7 cellular contexts compared by ENCODE assay signal in genomic region chr12:43957732-43958131, GRCh38.
A peak's percentile ranks its signal among the peaks of the same experiment; 100 is the strongest.
DNase-seq lines count a peak whose midpoint lies in the region; ATAC-seq, FAIRE-seq and TF ChIP-seq lines count a peak whose summit lies in the region.

No MANE protein-coding gene starts in this region.

- H3K27ac ChIP-seq in upper lobe of right lung: no peak overlapping the region

- peak; percentile 100 for ATAC-seq in GM19395 (IDR thresholded peaks at IDR 0.05; ENCODE audit: unreplicated experiment)
- peak; percentile 97 for ATAC-seq in HG03175 (IDR thresholded peaks at IDR 0.05; ENCODE audit: unreplicated experiment)
- ATAC-seq in upper lobe of right lung: peak; percentile 76

- H3K4me3 ChIP-seq in upper lobe of right lung: no peak overlapping the region

- no peaks in the 10 kb centered on the region for H3K36me3 ChIP-seq in upper lobe of right lung

- FAIRE-seq in islet of Langerhans (lab: Jason Lieb, UNC): peak; percentile 91

- intact Hi-C loops in upper lobe of right lung (cut with DNase I): no loop called here

- no peaks in the 10 kb centered on the region for H3K27me3 ChIP-seq in upper lobe of right lung

- H3K4me1 ChIP-seq in upper lobe of right lung: no peaks in the 10 kb centered on the region

- peak; percentile 67 for DNase-seq in G401 (ENCODE audit: low spot score)
- DNase-seq in NCI-H69 (lab: John Stamatoyannopoulos, UW): peak; percentile 81
- DNase-seq in astrocyte of the hippocampus (ENCODE audit: low read depth, low spot score): peak; percentile 71
- no peak for DNase-seq in upper lobe of right lung

- in situ Hi-C loops in G401 (cut with HindIII; ENCODE audit: low sequenced_read_pairs): no loop called here

- TF ChIP-seq CTCF in upper lobe of right lung (IDR thresholded peaks at IDR 0.05): peak; percentile 45

- no peaks in the 10 kb centered on the region for H3K9me3 ChIP-seq in upper lobe of right lung
